In genomic region chr15:64381000-64381751, GRCh38 we compare ENCODE assay signal across 8 cellular contexts. TPM values are rescaled to one million over a fixed set of nuclear protein-coding genes. Genes with fewer than 3 reads are reported as not detected.
DNase-seq lines count a peak whose midpoint lies in the region; ATAC-seq and TF ChIP-seq lines count a peak whose summit lies in the region.

Gene PCLAF, minus strand, starts transcription at chr15:64381441. Its CDS starts 70 bp downstream, at chr15:64381371.

- intact Hi-C loops in left colon (cut with DNase I, micrococcal nuclease) = no loop called here

- H3K27ac ChIP-seq in C4-2B = peak within 1 kb of the TSS; percentile 76
- no peak within 1 kb of the TSS for H3K27ac ChIP-seq in coronary artery

- DNase-seq in NCI-H526 treated with DMSO at 0.1 percent for 48 hours (lab: John Stamatoyannopoulos, UW) (peak; percentile 92), coronary artery (ENCODE audit: low spot score) (peak; percentile 94), left colon (peak; percentile 93 to 94)
- peak; percentile 98 for DNase-seq in activated CD4-positive, alpha-beta T cell treated with anti-CD3 and anti-CD28 coated beads for 48 hours
- DNase-seq in stimulated activated CD4-positive, alpha-beta T cell treated with anti-CD3 and anti-CD28 coated beads, Interleukin-1b, Interleukin-23, amount 100 ng/mL, for 4 hours (ENCODE audit: low read depth in 2 of 2) = peak; percentile 79 to 86

- H3K4me3 ChIP-seq in coronary artery = peak within 1 kb of the TSS; percentile 73

- no peak for TF ChIP-seq CTCF in C4-2B (conservative IDR thresholded peaks at IDR 0.05)
- no peak for TF ChIP-seq CTCF in coronary artery (IDR thresholded peaks at IDR 0.05)

- peak; percentile 87 for ATAC-seq in GM19351 (IDR thresholded peaks at IDR 0.05; ENCODE audit: unreplicated experiment)
- peak; percentile 95 for ATAC-seq in HG03520 (IDR thresholded peaks at IDR 0.05; ENCODE audit: unreplicated experiment)
- peak; percentile 99 for ATAC-seq in left colon

RNA-seq across cellular contexts. Expression of gene PCLAF, which starts in this region (rescaled TPM):
- total RNA-seq in left colon = 10 to 100 TPM in 1 of 2 donors, 1 to 10 TPM in 1; 5.0 to 11.9 TPM
